2 cellular contexts compared by ENCODE assay signal in the genomic region with DNA sequence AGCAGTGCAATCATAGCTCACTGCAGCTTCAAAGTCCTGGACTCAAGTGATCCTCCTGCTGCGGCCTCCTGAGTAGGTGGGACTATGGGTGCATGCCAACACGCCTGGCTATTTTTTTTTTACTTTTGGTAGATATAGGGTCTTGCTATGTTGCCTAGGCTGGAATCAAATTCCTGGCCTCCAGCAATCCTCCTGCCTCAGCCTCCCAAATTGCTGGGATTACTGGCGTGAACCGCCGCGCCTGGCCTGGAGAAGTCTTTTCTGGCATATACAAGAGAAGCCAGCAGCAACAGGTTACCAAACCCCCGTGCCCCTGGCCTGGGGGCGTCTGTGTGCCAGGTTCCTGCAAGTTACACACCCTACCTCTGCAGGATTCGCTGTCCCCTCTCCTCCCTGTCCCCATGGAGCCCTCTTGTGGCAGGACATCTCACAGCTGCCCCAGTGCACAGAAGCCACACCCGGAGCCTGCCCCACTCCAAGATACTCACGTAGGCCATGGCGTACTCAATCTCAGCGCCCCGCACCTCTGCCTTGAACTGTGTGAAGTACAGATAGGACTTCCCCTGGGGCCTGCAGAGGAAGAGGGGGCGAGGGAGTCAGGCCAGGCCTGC.
TF ChIP-seq lines count a peak whose summit lies in the region.

No MANE protein-coding gene starts in this region.

TF ChIP-seq in Ishikawa, 13 proteins besides CTCF, POLR2A, EP300 and RAD21 (continued from another document):
- TF ChIP-seq, protein P1, sequence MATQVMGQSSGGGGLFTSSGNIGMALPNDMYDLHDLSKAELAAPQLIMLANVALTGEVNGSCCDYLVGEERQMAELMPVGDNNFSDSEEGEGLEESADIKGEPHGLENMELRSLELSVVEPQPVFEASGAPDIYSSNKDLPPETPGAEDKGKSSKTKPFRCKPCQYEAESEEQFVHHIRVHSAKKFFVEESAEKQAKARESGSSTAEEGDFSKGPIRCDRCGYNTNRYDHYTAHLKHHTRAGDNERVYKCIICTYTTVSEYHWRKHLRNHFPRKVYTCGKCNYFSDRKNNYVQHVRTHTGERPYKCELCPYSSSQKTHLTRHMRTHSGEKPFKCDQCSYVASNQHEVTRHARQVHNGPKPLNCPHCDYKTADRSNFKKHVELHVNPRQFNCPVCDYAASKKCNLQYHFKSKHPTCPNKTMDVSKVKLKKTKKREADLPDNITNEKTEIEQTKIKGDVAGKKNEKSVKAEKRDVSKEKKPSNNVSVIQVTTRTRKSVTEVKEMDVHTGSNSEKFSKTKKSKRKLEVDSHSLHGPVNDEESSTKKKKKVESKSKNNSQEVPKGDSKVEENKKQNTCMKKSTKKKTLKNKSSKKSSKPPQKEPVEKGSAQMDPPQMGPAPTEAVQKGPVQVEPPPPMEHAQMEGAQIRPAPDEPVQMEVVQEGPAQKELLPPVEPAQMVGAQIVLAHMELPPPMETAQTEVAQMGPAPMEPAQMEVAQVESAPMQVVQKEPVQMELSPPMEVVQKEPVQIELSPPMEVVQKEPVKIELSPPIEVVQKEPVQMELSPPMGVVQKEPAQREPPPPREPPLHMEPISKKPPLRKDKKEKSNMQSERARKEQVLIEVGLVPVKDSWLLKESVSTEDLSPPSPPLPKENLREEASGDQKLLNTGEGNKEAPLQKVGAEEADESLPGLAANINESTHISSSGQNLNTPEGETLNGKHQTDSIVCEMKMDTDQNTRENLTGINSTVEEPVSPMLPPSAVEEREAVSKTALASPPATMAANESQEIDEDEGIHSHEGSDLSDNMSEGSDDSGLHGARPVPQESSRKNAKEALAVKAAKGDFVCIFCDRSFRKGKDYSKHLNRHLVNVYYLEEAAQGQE (IDR thresholded peaks at IDR 0.05; ENCODE audit: low read depth) = no peak
- no peak for TF ChIP-seq TAF1 (IDR thresholded peaks at IDR 0.05; ENCODE audit: low read depth)
- TF ChIP-seq, protein P2, sequence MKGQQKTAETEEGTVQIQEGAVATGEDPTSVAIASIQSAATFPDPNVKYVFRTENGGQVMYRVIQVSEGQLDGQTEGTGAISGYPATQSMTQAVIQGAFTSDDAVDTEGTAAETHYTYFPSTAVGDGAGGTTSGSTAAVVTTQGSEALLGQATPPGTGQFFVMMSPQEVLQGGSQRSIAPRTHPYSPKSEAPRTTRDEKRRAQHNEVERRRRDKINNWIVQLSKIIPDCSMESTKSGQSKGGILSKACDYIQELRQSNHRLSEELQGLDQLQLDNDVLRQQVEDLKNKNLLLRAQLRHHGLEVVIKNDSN (IDR thresholded peaks at IDR 0.05) = no peak
- no peak for TF ChIP-seq CREB1 (IDR thresholded peaks at IDR 0.05; ENCODE audit: low read depth)
- no peak for TF ChIP-seq EGR1 (IDR thresholded peaks at IDR 0.05)
- TF ChIP-seq, protein P3, sequence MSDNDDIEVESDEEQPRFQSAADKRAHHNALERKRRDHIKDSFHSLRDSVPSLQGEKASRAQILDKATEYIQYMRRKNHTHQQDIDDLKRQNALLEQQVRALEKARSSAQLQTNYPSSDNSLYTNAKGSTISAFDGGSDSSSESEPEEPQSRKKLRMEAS (IDR thresholded peaks at IDR 0.05) = no peak
- TF ChIP-seq CEBPB (IDR thresholded peaks at IDR 0.05) = no peak
- no peak for TF ChIP-seq NFIC (IDR thresholded peaks at IDR 0.05)
- TF ChIP-seq FOXM1 (IDR thresholded peaks at IDR 0.05; ENCODE audit: borderline replicate concordance, low read depth) = no peak
- no peak for TF ChIP-seq TEAD4 (IDR thresholded peaks at IDR 0.05)
- no peak for TF ChIP-seq ZBTB7A (IDR thresholded peaks at IDR 0.05; ENCODE audit: low read depth)
- no peak for TF ChIP-seq YY1 (IDR thresholded peaks at IDR 0.05; ENCODE audit: low read depth)

TF ChIP-seq in HepG2, 621 proteins besides CTCF, POLR2A, EP300 and RAD21 (continued from another document and continues in another):
- TF ChIP-seq, protein P4, sequence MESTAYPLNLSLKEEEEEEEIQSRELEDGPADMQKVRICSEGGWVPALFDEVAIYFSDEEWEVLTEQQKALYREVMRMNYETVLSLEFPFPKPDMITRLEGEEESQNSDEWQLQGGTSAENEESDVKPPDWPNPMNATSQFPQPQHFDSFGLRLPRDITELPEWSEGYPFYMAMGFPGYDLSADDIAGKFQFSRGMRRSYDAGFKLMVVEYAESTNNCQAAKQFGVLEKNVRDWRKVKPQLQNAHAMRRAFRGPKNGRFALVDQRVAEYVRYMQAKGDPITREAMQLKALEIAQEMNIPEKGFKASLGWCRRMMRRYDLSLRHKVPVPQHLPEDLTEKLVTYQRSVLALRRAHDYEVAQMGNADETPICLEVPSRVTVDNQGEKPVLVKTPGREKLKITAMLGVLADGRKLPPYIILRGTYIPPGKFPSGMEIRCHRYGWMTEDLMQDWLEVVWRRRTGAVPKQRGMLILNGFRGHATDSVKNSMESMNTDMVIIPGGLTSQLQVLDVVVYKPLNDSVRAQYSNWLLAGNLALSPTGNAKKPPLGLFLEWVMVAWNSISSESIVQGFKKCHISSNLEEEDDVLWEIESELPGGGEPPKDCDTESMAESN (CRISPR knock-in tag; conservative IDR thresholded peaks at IDR 0.05) = no peak
- TF ChIP-seq, protein P5, sequence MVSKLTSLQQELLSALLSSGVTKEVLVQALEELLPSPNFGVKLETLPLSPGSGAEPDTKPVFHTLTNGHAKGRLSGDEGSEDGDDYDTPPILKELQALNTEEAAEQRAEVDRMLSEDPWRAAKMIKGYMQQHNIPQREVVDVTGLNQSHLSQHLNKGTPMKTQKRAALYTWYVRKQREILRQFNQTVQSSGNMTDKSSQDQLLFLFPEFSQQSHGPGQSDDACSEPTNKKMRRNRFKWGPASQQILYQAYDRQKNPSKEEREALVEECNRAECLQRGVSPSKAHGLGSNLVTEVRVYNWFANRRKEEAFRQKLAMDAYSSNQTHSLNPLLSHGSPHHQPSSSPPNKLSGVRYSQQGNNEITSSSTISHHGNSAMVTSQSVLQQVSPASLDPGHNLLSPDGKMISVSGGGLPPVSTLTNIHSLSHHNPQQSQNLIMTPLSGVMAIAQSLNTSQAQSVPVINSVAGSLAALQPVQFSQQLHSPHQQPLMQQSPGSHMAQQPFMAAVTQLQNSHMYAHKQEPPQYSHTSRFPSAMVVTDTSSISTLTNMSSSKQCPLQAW (CRISPR knock-in tag; IDR thresholded peaks at IDR 0.05) = no peak
- TF ChIP-seq SIN3A (IDR thresholded peaks at IDR 0.05; ENCODE audit: borderline replicate concordance, low read depth, low read length) (no peak), RBAK (CRISPR knock-in tag; IDR thresholded peaks at IDR 0.05) (no peak), ZNF577 (CRISPR knock-in tag; IDR thresholded peaks at IDR 0.05; ENCODE audit: borderline replicate concordance, low read depth) (no peak), ZNF282 (IDR thresholded peaks at IDR 0.05; ENCODE audit: partially characterized antibody) (no peak), ZMAT3 (CRISPR knock-in tag; conservative IDR thresholded peaks at IDR 0.05) (no peak), ZNF550 (CRISPR knock-in tag; IDR thresholded peaks at IDR 0.05; ENCODE audit: borderline replicate concordance) (no peak)
- TF ChIP-seq, protein P6, sequence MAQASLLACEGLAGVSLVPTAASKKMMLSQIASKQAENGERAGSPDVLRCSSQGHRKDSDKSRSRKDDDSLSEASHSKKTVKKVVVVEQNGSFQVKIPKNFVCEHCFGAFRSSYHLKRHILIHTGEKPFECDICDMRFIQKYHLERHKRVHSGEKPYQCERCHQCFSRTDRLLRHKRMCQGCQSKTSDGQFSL (CRISPR knock-in tag; IDR thresholded peaks at IDR 0.05) = no peak
- TF ChIP-seq, protein P7, sequence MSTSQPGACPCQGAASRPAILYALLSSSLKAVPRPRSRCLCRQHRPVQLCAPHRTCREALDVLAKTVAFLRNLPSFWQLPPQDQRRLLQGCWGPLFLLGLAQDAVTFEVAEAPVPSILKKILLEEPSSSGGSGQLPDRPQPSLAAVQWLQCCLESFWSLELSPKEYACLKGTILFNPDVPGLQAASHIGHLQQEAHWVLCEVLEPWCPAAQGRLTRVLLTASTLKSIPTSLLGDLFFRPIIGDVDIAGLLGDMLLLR (CRISPR knock-in tag; IDR thresholded peaks at IDR 0.05) = no peak
- TF ChIP-seq, protein P8, sequence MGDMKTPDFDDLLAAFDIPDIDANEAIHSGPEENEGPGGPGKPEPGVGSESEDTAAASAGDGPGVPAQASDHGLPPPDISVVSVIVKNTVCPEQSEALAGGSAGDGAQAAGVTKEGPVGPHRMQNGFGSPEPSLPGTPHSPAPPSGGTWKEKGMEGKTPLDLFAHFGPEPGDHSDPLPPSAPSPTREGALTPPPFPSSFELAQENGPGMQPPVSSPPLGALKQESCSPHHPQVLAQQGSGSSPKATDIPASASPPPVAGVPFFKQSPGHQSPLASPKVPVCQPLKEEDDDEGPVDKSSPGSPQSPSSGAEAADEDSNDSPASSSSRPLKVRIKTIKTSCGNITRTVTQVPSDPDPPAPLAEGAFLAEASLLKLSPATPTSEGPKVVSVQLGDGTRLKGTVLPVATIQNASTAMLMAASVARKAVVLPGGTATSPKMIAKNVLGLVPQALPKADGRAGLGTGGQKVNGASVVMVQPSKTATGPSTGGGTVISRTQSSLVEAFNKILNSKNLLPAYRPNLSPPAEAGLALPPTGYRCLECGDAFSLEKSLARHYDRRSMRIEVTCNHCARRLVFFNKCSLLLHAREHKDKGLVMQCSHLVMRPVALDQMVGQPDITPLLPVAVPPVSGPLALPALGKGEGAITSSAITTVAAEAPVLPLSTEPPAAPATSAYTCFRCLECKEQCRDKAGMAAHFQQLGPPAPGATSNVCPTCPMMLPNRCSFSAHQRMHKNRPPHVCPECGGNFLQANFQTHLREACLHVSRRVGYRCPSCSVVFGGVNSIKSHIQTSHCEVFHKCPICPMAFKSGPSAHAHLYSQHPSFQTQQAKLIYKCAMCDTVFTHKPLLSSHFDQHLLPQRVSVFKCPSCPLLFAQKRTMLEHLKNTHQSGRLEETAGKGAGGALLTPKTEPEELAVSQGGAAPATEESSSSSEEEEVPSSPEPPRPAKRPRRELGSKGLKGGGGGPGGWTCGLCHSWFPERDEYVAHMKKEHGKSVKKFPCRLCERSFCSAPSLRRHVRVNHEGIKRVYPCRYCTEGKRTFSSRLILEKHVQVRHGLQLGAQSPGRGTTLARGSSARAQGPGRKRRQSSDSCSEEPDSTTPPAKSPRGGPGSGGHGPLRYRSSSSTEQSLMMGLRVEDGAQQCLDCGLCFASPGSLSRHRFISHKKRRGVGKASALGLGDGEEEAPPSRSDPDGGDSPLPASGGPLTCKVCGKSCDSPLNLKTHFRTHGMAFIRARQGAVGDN (CRISPR knock-in tag; IDR thresholded peaks at IDR 0.05) = peak; percentile 31
- TF ChIP-seq, protein P9, sequence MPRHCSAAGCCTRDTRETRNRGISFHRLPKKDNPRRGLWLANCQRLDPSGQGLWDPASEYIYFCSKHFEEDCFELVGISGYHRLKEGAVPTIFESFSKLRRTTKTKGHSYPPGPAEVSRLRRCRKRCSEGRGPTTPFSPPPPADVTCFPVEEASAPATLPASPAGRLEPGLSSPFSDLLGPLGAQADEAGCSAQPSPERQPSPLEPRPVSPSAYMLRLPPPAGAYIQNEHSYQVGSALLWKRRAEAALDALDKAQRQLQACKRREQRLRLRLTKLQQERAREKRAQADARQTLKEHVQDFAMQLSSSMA (CRISPR knock-in tag; IDR thresholded peaks at IDR 0.05) = no peak
- TF ChIP-seq, protein P10, sequence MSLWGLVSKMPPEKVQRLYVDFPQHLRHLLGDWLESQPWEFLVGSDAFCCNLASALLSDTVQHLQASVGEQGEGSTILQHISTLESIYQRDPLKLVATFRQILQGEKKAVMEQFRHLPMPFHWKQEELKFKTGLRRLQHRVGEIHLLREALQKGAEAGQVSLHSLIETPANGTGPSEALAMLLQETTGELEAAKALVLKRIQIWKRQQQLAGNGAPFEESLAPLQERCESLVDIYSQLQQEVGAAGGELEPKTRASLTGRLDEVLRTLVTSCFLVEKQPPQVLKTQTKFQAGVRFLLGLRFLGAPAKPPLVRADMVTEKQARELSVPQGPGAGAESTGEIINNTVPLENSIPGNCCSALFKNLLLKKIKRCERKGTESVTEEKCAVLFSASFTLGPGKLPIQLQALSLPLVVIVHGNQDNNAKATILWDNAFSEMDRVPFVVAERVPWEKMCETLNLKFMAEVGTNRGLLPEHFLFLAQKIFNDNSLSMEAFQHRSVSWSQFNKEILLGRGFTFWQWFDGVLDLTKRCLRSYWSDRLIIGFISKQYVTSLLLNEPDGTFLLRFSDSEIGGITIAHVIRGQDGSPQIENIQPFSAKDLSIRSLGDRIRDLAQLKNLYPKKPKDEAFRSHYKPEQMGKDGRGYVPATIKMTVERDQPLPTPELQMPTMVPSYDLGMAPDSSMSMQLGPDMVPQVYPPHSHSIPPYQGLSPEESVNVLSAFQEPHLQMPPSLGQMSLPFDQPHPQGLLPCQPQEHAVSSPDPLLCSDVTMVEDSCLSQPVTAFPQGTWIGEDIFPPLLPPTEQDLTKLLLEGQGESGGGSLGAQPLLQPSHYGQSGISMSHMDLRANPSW (CRISPR knock-in tag; IDR thresholded peaks at IDR 0.05; ENCODE audit: borderline replicate concordance) = no peak
- TF ChIP-seq, protein P11, sequence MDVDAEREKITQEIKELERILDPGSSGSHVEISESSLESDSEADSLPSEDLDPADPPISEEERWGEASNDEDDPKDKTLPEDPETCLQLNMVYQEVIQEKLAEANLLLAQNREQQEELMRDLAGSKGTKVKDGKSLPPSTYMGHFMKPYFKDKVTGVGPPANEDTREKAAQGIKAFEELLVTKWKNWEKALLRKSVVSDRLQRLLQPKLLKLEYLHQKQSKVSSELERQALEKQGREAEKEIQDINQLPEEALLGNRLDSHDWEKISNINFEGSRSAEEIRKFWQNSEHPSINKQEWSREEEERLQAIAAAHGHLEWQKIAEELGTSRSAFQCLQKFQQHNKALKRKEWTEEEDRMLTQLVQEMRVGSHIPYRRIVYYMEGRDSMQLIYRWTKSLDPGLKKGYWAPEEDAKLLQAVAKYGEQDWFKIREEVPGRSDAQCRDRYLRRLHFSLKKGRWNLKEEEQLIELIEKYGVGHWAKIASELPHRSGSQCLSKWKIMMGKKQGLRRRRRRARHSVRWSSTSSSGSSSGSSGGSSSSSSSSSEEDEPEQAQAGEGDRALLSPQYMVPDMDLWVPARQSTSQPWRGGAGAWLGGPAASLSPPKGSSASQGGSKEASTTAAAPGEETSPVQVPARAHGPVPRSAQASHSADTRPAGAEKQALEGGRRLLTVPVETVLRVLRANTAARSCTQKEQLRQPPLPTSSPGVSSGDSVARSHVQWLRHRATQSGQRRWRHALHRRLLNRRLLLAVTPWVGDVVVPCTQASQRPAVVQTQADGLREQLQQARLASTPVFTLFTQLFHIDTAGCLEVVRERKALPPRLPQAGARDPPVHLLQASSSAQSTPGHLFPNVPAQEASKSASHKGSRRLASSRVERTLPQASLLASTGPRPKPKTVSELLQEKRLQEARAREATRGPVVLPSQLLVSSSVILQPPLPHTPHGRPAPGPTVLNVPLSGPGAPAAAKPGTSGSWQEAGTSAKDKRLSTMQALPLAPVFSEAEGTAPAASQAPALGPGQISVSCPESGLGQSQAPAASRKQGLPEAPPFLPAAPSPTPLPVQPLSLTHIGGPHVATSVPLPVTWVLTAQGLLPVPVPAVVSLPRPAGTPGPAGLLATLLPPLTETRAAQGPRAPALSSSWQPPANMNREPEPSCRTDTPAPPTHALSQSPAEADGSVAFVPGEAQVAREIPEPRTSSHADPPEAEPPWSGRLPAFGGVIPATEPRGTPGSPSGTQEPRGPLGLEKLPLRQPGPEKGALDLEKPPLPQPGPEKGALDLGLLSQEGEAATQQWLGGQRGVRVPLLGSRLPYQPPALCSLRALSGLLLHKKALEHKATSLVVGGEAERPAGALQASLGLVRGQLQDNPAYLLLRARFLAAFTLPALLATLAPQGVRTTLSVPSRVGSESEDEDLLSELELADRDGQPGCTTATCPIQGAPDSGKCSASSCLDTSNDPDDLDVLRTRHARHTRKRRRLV (CRISPR knock-in tag; IDR thresholded peaks at IDR 0.05) = no peak
- TF ChIP-seq, protein P12, sequence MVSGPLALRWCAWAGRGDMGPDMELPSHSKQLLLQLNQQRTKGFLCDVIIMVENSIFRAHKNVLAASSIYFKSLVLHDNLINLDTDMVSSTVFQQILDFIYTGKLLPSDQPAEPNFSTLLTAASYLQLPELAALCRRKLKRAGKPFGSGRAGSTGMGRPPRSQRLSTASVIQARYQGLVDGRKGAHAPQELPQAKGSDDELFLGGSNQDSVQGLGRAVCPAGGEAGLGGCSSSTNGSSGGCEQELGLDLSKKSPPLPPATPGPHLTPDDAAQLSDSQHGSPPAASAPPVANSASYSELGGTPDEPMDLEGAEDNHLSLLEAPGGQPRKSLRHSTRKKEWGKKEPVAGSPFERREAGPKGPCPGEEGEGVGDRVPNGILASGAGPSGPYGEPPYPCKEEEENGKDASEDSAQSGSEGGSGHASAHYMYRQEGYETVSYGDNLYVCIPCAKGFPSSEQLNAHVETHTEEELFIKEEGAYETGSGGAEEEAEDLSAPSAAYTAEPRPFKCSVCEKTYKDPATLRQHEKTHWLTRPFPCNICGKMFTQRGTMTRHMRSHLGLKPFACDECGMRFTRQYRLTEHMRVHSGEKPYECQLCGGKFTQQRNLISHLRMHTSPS (CRISPR knock-in tag; IDR thresholded peaks at IDR 0.05; ENCODE audit: low read depth) = no peak
